ENCODE assay signal across 16 cellular contexts in the genomic region with DNA sequence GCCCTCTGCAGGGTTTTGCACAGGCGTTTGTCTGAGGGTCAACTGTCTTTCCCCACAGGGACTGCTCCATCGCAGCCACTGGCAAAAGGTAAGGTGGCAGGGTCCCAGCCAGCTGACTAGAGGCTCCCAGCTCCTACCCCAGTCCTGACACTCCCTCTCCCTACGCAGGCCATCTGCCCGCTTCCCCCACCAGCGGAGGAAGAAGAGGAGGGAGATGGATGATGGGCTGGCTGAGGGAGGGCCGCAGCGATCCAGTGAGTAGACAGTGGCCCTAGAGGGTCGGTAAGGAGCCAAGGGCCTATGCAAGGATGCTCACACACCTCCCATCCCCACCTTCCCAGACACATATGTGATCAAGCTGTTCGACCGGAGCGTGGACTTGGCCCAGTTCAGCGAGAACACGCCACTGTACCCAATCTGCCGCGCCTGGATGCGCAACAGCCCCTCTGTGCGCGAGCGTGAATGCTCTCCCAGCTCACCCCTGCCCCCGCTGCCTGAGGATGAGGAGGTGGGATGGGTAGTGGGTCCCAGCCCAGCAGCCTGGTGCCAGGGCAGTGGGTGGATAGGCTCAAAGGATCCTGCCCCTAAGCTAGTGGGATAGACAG. TPM values are rescaled to one million over a fixed set of nuclear protein-coding genes. Genes with fewer than 3 reads are reported as not detected.
"Had no signal": no experiment of that assay in that cellular context is flagged by ENCODE, and none has a peak within 500 bp of the region (broad histone marks: within the 10 kb centered on the region; RNA-seq: fewer than 3 reads in every experiment).

No MANE protein-coding gene starts in this region.

- H3K27ac ChIP-seq: epithelial cell of prostate, pancreas had no signal

- H3K9me3 ChIP-seq: pancreas had no signal

- H3K4me3 ChIP-seq: pancreas had no signal

- ATAC-seq: activated CD4-positive, alpha-beta T cell treated with anti-CD3 and anti-CD28 coated beads for 36 hours; pancreas; sciatic nerve had no signal

- H3K27me3 ChIP-seq: pancreas had no signal

- DNase-seq: activated B cell treated with CpG ODN at 0.5 μM for 24 hours; activated CD4-positive, alpha-beta T cell treated with anti-CD3 and anti-CD28 coated beads for 36 hours; activated CD4-positive, alpha-beta T cell treated with anti-CD3 and anti-CD28 coated beads, Interleukin-2, amount 50 U/mL, for 4 hours; activated naive CD4-positive, alpha-beta T cell treated with Interleukin-2 at 50 U/mL for 16 hours; activated naive CD8-positive, alpha-beta T cell treated with anti-CD3 and anti-CD28 coated beads, Interleukin-2, amount 10 ng/mL, durations not matched to agents 7 days and 5 days; activated T-cell treated with anti-CD3 and anti-CD28 coated beads, Interleukin-2, amount 50 U/mL, for 48 hours; amygdala; cerebellar nuclear complex; foreskin fibroblast; kidney glomerular epithelial cell; stimulated activated CD4-positive, alpha-beta T cell treated with anti-CD3 and anti-CD28 coated beads, Interleukin-4, amount 100 ng/mL, for 1 hour; stimulated activated naive CD4-positive, alpha-beta T cell treated with Interleukin-2 at 50 U/mL for 16 hours; T1000 had no signal

RNA-seq across cellular contexts. Expression of a gene that starts 4.0 kb away (rescaled TPM):
- total RNA-seq: activated B cell treated with CpG ODN at 0.5 μM for 24 hours had no signal
